ENCODE assay signal across 8 cellular contexts in genomic region chr1:64933296-64934070, GRCh38. TPM values are rescaled to one million over a fixed set of nuclear protein-coding genes. Genes with fewer than 3 reads are reported as not detected.
A peak's percentile ranks its signal among the peaks of the same experiment; 100 is the strongest.
DNase-seq lines count a peak whose midpoint lies in the region; ATAC-seq lines count a peak whose summit lies in the region.

No MANE protein-coding gene starts in this region.

- H3K4me1 Mint-ChIP-seq in CD4-positive, alpha-beta memory T cell: peaks cover 67 to 93% (median 81%) of the 10 kb centered on the region in 4 donors
- peaks cover 44 to 94% (median 85%) of the 10 kb centered on the region in 7 donors for H3K4me1 Mint-ChIP-seq in naive thymus-derived CD4-positive, alpha-beta T cell

- no peaks in the 10 kb centered on the region for H3K36me3 ChIP-seq in CD4-positive, alpha-beta memory T cell (ENCODE audit: insufficient read depth, low read length)
- H3K36me3 ChIP-seq in naive thymus-derived CD4-positive, alpha-beta T cell (ENCODE audit: control insufficient read depth in 2 of 3, insufficient read depth in 3 of 3, low read length in 3 of 3): peaks cover 0 to 5% (median 0%) of the 10 kb centered on the region in 3 experiments

- no peak overlapping the region for H3K27ac ChIP-seq in CD4-positive, alpha-beta memory T cell (ENCODE audit: low read depth, low read length)
- H3K27ac ChIP-seq in naive thymus-derived CD4-positive, alpha-beta T cell (ENCODE audit: low read depth, low read length): no peak overlapping the region

- CTCF ChIA-PET in CD4-positive, alpha-beta memory T cell (lab: Charles Lee; ENCODE audit: partially characterized antibody): interaction anchor here (1.2 to 1.8 kb wide), 3 partner anchors 11 to 142 kb away, joined by 3 to 6 read pairs (median 5); no protein-coding TSS in a partner anchor
- CTCF ChIA-PET in naive thymus-derived CD4-positive, alpha-beta T cell (lab: Charles Lee): no interaction called here

- no peaks in the 10 kb centered on the region for H3K27me3 ChIP-seq in CD4-positive, alpha-beta memory T cell (ENCODE audit: insufficient read depth, low read length)
- no peaks in the 10 kb centered on the region for H3K27me3 ChIP-seq in naive thymus-derived CD4-positive, alpha-beta T cell (ENCODE audit: control insufficient read depth in 2 of 2, insufficient read depth in 2 of 2, low read length in 2 of 2)

- peaks cover 0 to 5% (median under 1%) of the 10 kb centered on the region in 8 donors for H3K9me3 Mint-ChIP-seq in CD4-positive, alpha-beta memory T cell
- peaks cover 0 to 7% (median 3%) of the 10 kb centered on the region in 11 donors for H3K9me3 Mint-ChIP-seq in naive thymus-derived CD4-positive, alpha-beta T cell

- peaks cover 16 to 27% of the 10 kb centered on the region in 2 donors for H3K36me3 Mint-ChIP-seq in CD4-positive, alpha-beta memory T cell
- peaks cover 0 to 32% (median 23%) of the 10 kb centered on the region in 5 donors for H3K36me3 Mint-ChIP-seq in naive thymus-derived CD4-positive, alpha-beta T cell

- peak; percentile 76 for ATAC-seq in naive thymus-derived CD4-positive, alpha-beta T cell
- ATAC-seq in GM18858 (IDR thresholded peaks at IDR 0.05; ENCODE audit: unreplicated experiment) (no peak), left colon (no peak), GM19455 (IDR thresholded peaks at IDR 0.05; ENCODE audit: unreplicated experiment) (no peak)

- peak overlapping the region in 7 of 8 donors; percentile 11 to 68 (median 41) for H3K4me3 Mint-ChIP-seq in CD4-positive, alpha-beta memory T cell
- peak overlapping the region in 9 of 10 donors; percentile 43 to 80 (median 60) for H3K4me3 Mint-ChIP-seq in naive thymus-derived CD4-positive, alpha-beta T cell

- no peaks in the 10 kb centered on the region for H3K9me3 ChIP-seq in CD4-positive, alpha-beta memory T cell (ENCODE audit: control insufficient read depth in 1 of 2, low read length in 2 of 2)
- H3K9me3 ChIP-seq in naive thymus-derived CD4-positive, alpha-beta T cell (ENCODE audit: control insufficient read depth in 2 of 3, low read length in 3 of 3): no peaks in the 10 kb centered on the region

- H3K4me1 ChIP-seq in CD4-positive, alpha-beta memory T cell (ENCODE audit: insufficient read depth, low read length): peaks cover 62% of the 10 kb centered on the region
- peaks cover 32 to 42% of the 10 kb centered on the region in 2 donors for H3K4me1 ChIP-seq in naive thymus-derived CD4-positive, alpha-beta T cell (ENCODE audit: control insufficient read depth in 2 of 2, insufficient read depth in 2 of 2, low read length in 2 of 2)

- no peaks in the 10 kb centered on the region for H3K27me3 Mint-ChIP-seq in CD4-positive, alpha-beta memory T cell
- H3K27me3 Mint-ChIP-seq in naive thymus-derived CD4-positive, alpha-beta T cell: no peaks in the 10 kb centered on the region

- H3K27ac Mint-ChIP-seq in CD4-positive, alpha-beta memory T cell: peak overlapping the region in 6 of 7 donors; percentile 9 to 86 (median 45)
- peak overlapping the region in 8 of 9 donors; percentile 4 to 74 (median 49) for H3K27ac Mint-ChIP-seq in naive thymus-derived CD4-positive, alpha-beta T cell

- no peak overlapping the region for H3K4me3 ChIP-seq in CD4-positive, alpha-beta memory T cell (ENCODE audit: low read length in 2 of 2)
- H3K4me3 ChIP-seq in naive thymus-derived CD4-positive, alpha-beta T cell (ENCODE audit: low read length): no peak overlapping the region

- no peak for DNase-seq in CD4-positive, alpha-beta memory T cell
- peak; percentile 65 to 75 for DNase-seq in NOMO-1 (lab: John Stamatoyannopoulos, UW; ENCODE audit: unreplicated experiment in 2 of 2)
- peak; percentile 91 for DNase-seq in dermis blood vessel endothelial cell
- DNase-seq in naive thymus-derived CD4-positive, alpha-beta T cell: peak in 6 of 9 donors; percentile 16 to 40 (median 28)
- DNase-seq in left colon: no peak
- DNase-seq in D341Med (ENCODE audit: low spot score): no peak

- POLR2A ChIA-PET in CD4-positive, alpha-beta memory T cell (lab: Charles Lee; ENCODE audit: partially characterized antibody): interaction anchor here (1.5 kb wide), 1 partner anchor 70 kb away, joined by 3 read pairs; no protein-coding TSS in a partner anchor
- POLR2A ChIA-PET in naive thymus-derived CD4-positive, alpha-beta T cell (lab: Charles Lee): interaction anchor here (0.5 to 1.0 kb wide), 2 partner anchors 32 to 137 kb away, joined by 3 to 4 read pairs; partner anchors contain the start of gene JAK1

- intact Hi-C loops in CD4-positive, alpha-beta memory T cell (cut with micrococcal nuclease): no loop called here
- intact Hi-C loops in naive thymus-derived CD4-positive, alpha-beta T cell (cut with micrococcal nuclease): loop anchor here in 1 of 2 donors (1.0 kb wide), 2 partner anchors 9 to 11 kb away; no protein-coding TSS in a partner anchor
- intact Hi-C loops in left colon (cut with DNase I, micrococcal nuclease): no loop called here

RNA-seq across cellular contexts. Expression of gene JAK1, which starts 32.9 kb away (rescaled TPM):
- total RNA-seq in CD4-positive, alpha-beta memory T cell: 100 to 1,000 TPM; 370 to 372 TPM
- 100 to 1,000 TPM; 163 to 258 TPM for polyA plus RNA-seq in CD4-positive, alpha-beta memory T cell
- 254 and 314 TPM in 2 replicates for total RNA-seq in dermis blood vessel endothelial cell
- total RNA-seq in naive thymus-derived CD4-positive, alpha-beta T cell: 100 to 1,000 TPM; 210 to 365 (median 265) TPM
- polyA plus RNA-seq in naive thymus-derived CD4-positive, alpha-beta T cell: 100 to 1,000 TPM; 197 to 288 TPM
- 100 to 1,000 TPM in 1 of 2 donors, 10 to 100 TPM in 1; 84.3 to 117 TPM for total RNA-seq in left colon

Comparison
In these comparisons a context has a peak if more than half of its experiments do, and no peak if none do; other contexts are left out.
1. DNase-seq: peak in NOMO-1 (2 of 2), dermis blood vessel endothelial cell (single experiment) and naive thymus-derived CD4-positive, alpha-beta T cell (6 of 9); none in CD4-positive, alpha-beta memory T cell (0 of 5), left colon (0 of 2) and D341Med (single experiment).